Comparison of ENCODE assay signal across 28 cellular contexts in genomic region chr14:25055998-25056687, GRCh38. TPM values are rescaled to one million over a fixed set of nuclear protein-coding genes. Genes with fewer than 3 reads are reported as not detected.
A peak's percentile ranks its signal among the peaks of the same experiment; 100 is the strongest.
DNase-seq lines count a peak whose midpoint lies in the region; ATAC-seq, FAIRE-seq and TF ChIP-seq lines count a peak whose summit lies in the region.
"Had no signal": no experiment of that assay in that cellular context is flagged by ENCODE, and none has a peak within 500 bp of the region (broad histone marks: within the 10 kb centered on the region; RNA-seq: fewer than 3 reads in every experiment).

No MANE protein-coding gene starts in this region.

- POLR2A ChIA-PET in CD8-positive, alpha-beta memory T cell (lab: Charles Lee) = no interaction called here

- H3K27me3 ChIP-seq in CD8-positive, alpha-beta memory T cell (ENCODE audit: insufficient read depth, low read length, poor library complexity, severe bottlenecking) = no peaks in the 10 kb centered on the region
- H3K27me3 ChIP-seq in spleen (replicated peaks in 1 of 7) = peaks cover 0 to 40% (median 14%) of the 10 kb centered on the region in 7 donors

- H3K27ac ChIP-seq in caudate nucleus (ENCODE audit: low read depth, low read length) = peak overlapping the region; percentile 42
- H3K27ac ChIP-seq in CD8-positive, alpha-beta memory T cell (ENCODE audit: low read depth, low read length) = no peak overlapping the region
- no peak overlapping the region for H3K27ac ChIP-seq in spleen
- H3K27ac ChIP-seq: neutrophil, psoas muscle, RWPE1, tibial artery had no signal

- H3K4me3 Mint-ChIP-seq in CD8-positive, alpha-beta memory T cell = no peak overlapping the region
- H3K4me3 Mint-ChIP-seq: activated naive CD8-positive, alpha-beta T cell treated with anti-CD3 and anti-CD28 coated beads, Interleukin-2, amount 50 U/mL, for 24 hours; T-helper 2 cell treated with Interferon-gamma antibody and Interleukin-4, amounts not matched to agents 5 μg/mL and 100 μg/mL, for 36 hours had no signal

- H3K4me1 ChIP-seq in CD8-positive, alpha-beta memory T cell (ENCODE audit: insufficient read depth, low read length) = no peaks in the 10 kb centered on the region
- no peaks in the 10 kb centered on the region for H3K4me1 ChIP-seq in spleen
- H3K4me1 ChIP-seq: psoas muscle had no signal

- CTCF ChIA-PET in CD8-positive, alpha-beta memory T cell (lab: Charles Lee) = no interaction called here

- no peaks in the 10 kb centered on the region for H3K9me3 ChIP-seq in CD8-positive, alpha-beta memory T cell (ENCODE audit: low read length)
- no peaks in the 10 kb centered on the region for H3K9me3 ChIP-seq in spleen
- H3K9me3 ChIP-seq: neutrophil, psoas muscle, SK-N-SH, tibial artery had no signal

- no peak overlapping the region for H3K4me3 ChIP-seq in CD8-positive, alpha-beta memory T cell (ENCODE audit: low read length)
- no peak overlapping the region for H3K4me3 ChIP-seq in spleen
- H3K4me3 ChIP-seq: psoas muscle, tibial artery had no signal

- FAIRE-seq in frontal cortex (lab: Jason Lieb, UNC) = peak; percentile 48
- FAIRE-seq: bronchial epithelial cell, endothelial cell of umbilical vein, GM12892 had no signal

- peaks cover 27 to 56% of the 10 kb centered on the region in 2 donors for H3K27me3 Mint-ChIP-seq in CD8-positive, alpha-beta memory T cell

- H3K36me3 Mint-ChIP-seq in CD8-positive, alpha-beta memory T cell = no peaks in the 10 kb centered on the region

- TF ChIP-seq POLR2A in spleen (IDR thresholded peaks at IDR 0.05) = no peak

- H3K36me3 ChIP-seq in CD8-positive, alpha-beta memory T cell (ENCODE audit: insufficient read depth, low read length) = no peaks in the 10 kb centered on the region
- no peaks in the 10 kb centered on the region for H3K36me3 ChIP-seq in spleen
- H3K36me3 ChIP-seq: neutrophil, tibial artery had no signal

- H3K4me1 Mint-ChIP-seq in CD8-positive, alpha-beta memory T cell = no peaks in the 10 kb centered on the region
- H3K4me1 Mint-ChIP-seq: activated naive CD8-positive, alpha-beta T cell treated with anti-CD3 and anti-CD28 coated beads, Interleukin-2, amount 50 U/mL, for 24 hours had no signal

- H3K9me3 Mint-ChIP-seq in CD8-positive, alpha-beta memory T cell = no peaks in the 10 kb centered on the region
- H3K9me3 Mint-ChIP-seq: activated naive CD8-positive, alpha-beta T cell treated with anti-CD3 and anti-CD28 coated beads, Interleukin-2, amount 50 U/mL, for 24 hours; T-helper 2 cell treated with Interferon-gamma antibody and Interleukin-4, amounts not matched to agents 5 μg/mL and 100 μg/mL, for 36 hours had no signal

- intact Hi-C loops in spleen (cut with DNase I; ENCODE audit: low total_unique reads) = no loop called here

- DNase-seq in AG08396 (ENCODE audit: low spot score) = peak; percentile 21
- DNase-seq in HCEC 1CT = peak; percentile 81
- no peak for DNase-seq in caudate nucleus (lab: John Stamatoyannopoulos, UW)
- no peak for DNase-seq in frontal cortex (ENCODE audit: low spot score in 2 of 2)
- DNase-seq in CD8-positive, alpha-beta memory T cell = no peak
- no peak for DNase-seq in spleen
- DNase-seq: 8988T; activated CD4-positive, alpha-beta T cell treated with anti-CD3 and anti-CD28 coated beads, Interleukin-2, amount 50 U/mL, for 4 hours; activated CD8-positive, alpha-beta memory T cell treated with anti-CD3 and anti-CD28 coated beads, Interleukin-2, amount 50 U/mL, for 4 hours; activated naive CD8-positive, alpha-beta T cell treated with anti-CD3 and anti-CD28 coated beads, Interleukin-2, amount 50 U/mL, for 24 hours; dermis blood vessel endothelial cell; Kasumi-1; NCI-H1048; NCI-H187 treated with DMSO at 0.1 percent for 48 hours; NCI-H69; psoas muscle; SK-N-SH; stimulated activated CD4-positive, alpha-beta T cell treated with anti-CD3 and anti-CD28 coated beads, Interleukin-2, amount 100 ng/mL, for 24 hours; stimulated activated naive CD4-positive, alpha-beta T cell; tibial artery had no signal

- WGBS in spleen, 5 donors = 53 to 70% (median 68%) methylated on average over 2 of the region's 2 CpGs

- ATAC-seq in GM21390 (IDR thresholded peaks at IDR 0.05; ENCODE audit: unreplicated experiment) (no peak), GM21447 (IDR thresholded peaks at IDR 0.05; ENCODE audit: unreplicated experiment) (no peak)
- ATAC-seq: activated naive CD8-positive, alpha-beta T cell treated with anti-CD3 and anti-CD28 coated beads, Interleukin-2, amount 50 U/mL, for 24 hours; psoas muscle had no signal

- no peak for TF ChIP-seq CTCF in spleen (IDR thresholded peaks at IDR 0.05 in 8 of 11, conservative IDR thresholded peaks at IDR 0.05 in 3 of 11)

- no peak overlapping the region for H3K27ac Mint-ChIP-seq in CD8-positive, alpha-beta memory T cell
- H3K27ac Mint-ChIP-seq: activated naive CD8-positive, alpha-beta T cell treated with anti-CD3 and anti-CD28 coated beads, Interleukin-2, amount 50 U/mL, for 24 hours; T-helper 2 cell treated with Interferon-gamma antibody and Interleukin-4, amounts not matched to agents 5 μg/mL and 100 μg/mL, for 36 hours had no signal

RNA-seq across cellular contexts. Expression of gene STXBP6, which starts 6.2 kb away (rescaled TPM):
- 37.9 TPM for total RNA-seq in frontal cortex
- total RNA-seq in CD8-positive, alpha-beta memory T cell = under 1 TPM; 0.28 to 0.38 TPM
- polyA plus RNA-seq in CD8-positive, alpha-beta memory T cell = not detected
- total RNA-seq in spleen = 1 to 10 TPM in 2 of 7 donors, under 1 TPM in 5; 0.77 to 1.3 (median 0.92) TPM
- polyA plus RNA-seq in spleen = 1 to 10 TPM in 1 of 3 donors, under 1 TPM in 2; 0.76 to 1.4 (median 0.83) TPM
- total RNA-seq: bronchial epithelial cell, endothelial cell of umbilical vein had no signal

Comparison
In these comparisons a context has a peak if more than half of its experiments do, and no peak if none do; other contexts are left out.
1. DNase-seq: peak in AG08396 (single experiment) and HCEC 1CT (single experiment); none in caudate nucleus (0 of 61), frontal cortex (0 of 2), CD8-positive, alpha-beta memory T cell (0 of 5) and spleen (single experiment).
2. RNA of gene STXBP6, which starts 6.2 kb away (total RNA-seq): 37.9 TPM in frontal cortex (single experiment); 0.77 to 1.3 TPM in spleen and 0.28 to 0.38 TPM in CD8-positive, alpha-beta memory T cell; every median in the first group is over 10 times any median in the second.